In the genomic region with DNA sequence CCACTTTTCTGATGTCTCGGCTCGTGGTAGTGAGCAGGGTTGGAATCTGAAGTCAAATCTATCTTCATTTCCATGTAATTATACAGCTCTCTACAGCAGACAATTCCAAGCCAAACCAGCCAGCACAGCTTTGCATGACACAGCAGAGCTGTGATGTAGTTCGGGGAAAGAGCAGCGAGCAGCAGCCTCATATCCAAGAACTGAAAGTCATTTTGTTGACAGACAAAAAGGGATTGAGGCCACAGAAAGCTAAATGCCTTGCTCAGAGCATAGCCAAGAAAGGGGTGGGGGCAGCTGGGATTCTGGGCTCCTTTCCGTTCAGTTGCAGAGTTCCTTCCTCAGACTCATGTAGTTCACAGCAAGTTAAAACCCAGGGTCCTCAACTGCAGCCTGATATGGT, we compare ENCODE assay signal across 13 cellular contexts. TPM values are rescaled to one million over a fixed set of nuclear protein-coding genes. Genes with fewer than 3 reads are reported as not detected.
A peak's percentile ranks its signal among the peaks of the same experiment; 100 is the strongest.
DNase-seq lines count a peak whose midpoint lies in the region; ATAC-seq lines count a peak whose summit lies in the region.
"Had no signal": no experiment of that assay in that cellular context is flagged by ENCODE, and none has a peak within 500 bp of the region (broad histone marks: within the 10 kb centered on the region; RNA-seq: fewer than 3 reads in every experiment).

No MANE protein-coding gene starts in this region.

- peaks cover 86% of the 10 kb centered on the region for H3K36me3 Mint-ChIP-seq in activated T-helper 2 cell treated with anti-CD3 and anti-CD28 coated beads, Interferon-gamma antibody, Interleukin-2, Interleukin-4, amounts not matched to agents 10 μg/mL and 5 μg/mL and 100 μg/mL, durations not matched to agents 14 hours and 24 hours and 36 hours (ENCODE audit: low read depth)

- H3K27ac Mint-ChIP-seq in activated T-helper 2 cell treated with anti-CD3 and anti-CD28 coated beads, Interferon-gamma antibody, Interleukin-2, Interleukin-4, amounts not matched to agents 10 μg/mL and 5 μg/mL and 100 μg/mL, durations not matched to agents 14 hours and 24 hours and 36 hours = peak overlapping the region; percentile 22

- intact Hi-C loops in activated T-helper 2 cell treated with anti-CD3 and anti-CD28 coated beads, Interferon-gamma antibody, Interleukin-2, Interleukin-4, amounts not matched to agents 10 μg/mL and 5 μg/mL and 100 μg/mL, durations not matched to agents 14 hours and 24 hours and 36 hours (cut with micrococcal nuclease) = loop anchor here (2.0 to 5.0 kb wide), 3 partner anchors 13 to 1912 kb away; no protein-coding TSS in a partner anchor
- intact Hi-C loops in left ventricle myocardium superior (cut with micrococcal nuclease) = loop anchor here (5.0 to 10.0 kb wide), 2 partner anchors 79 to 157 kb away; no protein-coding TSS in a partner anchor

- H3K4me1 Mint-ChIP-seq in activated T-helper 2 cell treated with anti-CD3 and anti-CD28 coated beads, Interferon-gamma antibody, Interleukin-2, Interleukin-4, amounts not matched to agents 10 μg/mL and 5 μg/mL and 100 μg/mL, durations not matched to agents 14 hours and 24 hours and 36 hours (ENCODE audit: low read depth) = peaks cover 80% of the 10 kb centered on the region

- H3K36me3 ChIP-seq in KOPT-K1 (ENCODE audit: insufficient read depth, low read length) = peaks cover 99% of the 10 kb centered on the region
- H3K36me3 ChIP-seq: ascending aorta had no signal

- H3K9me3 ChIP-seq in KOPT-K1 (ENCODE audit: insufficient read depth, low read length, poor library complexity, severe bottlenecking) = no peaks in the 10 kb centered on the region
- H3K9me3 ChIP-seq: ascending aorta had no signal

- no peaks in the 10 kb centered on the region for H3K27me3 Mint-ChIP-seq in activated T-helper 2 cell treated with anti-CD3 and anti-CD28 coated beads, Interferon-gamma antibody, Interleukin-2, Interleukin-4, amounts not matched to agents 10 μg/mL and 5 μg/mL and 100 μg/mL, durations not matched to agents 14 hours and 24 hours and 36 hours (ENCODE audit: low read depth)

- H3K27ac ChIP-seq in KOPT-K1 (ENCODE audit: low read depth, low read length, poor library complexity, severe bottlenecking) = peak overlapping the region; percentile 60
- H3K27ac ChIP-seq: ascending aorta had no signal

- no peaks in the 10 kb centered on the region for H3K9me3 Mint-ChIP-seq in activated T-helper 2 cell treated with anti-CD3 and anti-CD28 coated beads, Interferon-gamma antibody, Interleukin-2, Interleukin-4, amounts not matched to agents 10 μg/mL and 5 μg/mL and 100 μg/mL, durations not matched to agents 14 hours and 24 hours and 36 hours

- no peak for DNase-seq in activated T-helper 2 cell treated with anti-CD3 and anti-CD28 coated beads, Interferon-gamma antibody, Interleukin-2, Interleukin-4, amounts not matched to agents 10 μg/mL and 5 μg/mL and 100 μg/mL, durations not matched to agents 14 hours and 24 hours and 36 hours (ENCODE audit: low spot score)
- DNase-seq in left ventricle myocardium superior (peak; percentile 54), putamen (ENCODE audit: low spot score) (peak; percentile 92), T-helper 1 cell (no peak), SKM-1 treated with dmso at 0.1 percent for 144 hours (lab: John Stamatoyannopoulos, UW; ENCODE audit: unreplicated experiment) (no peak), activated gamma-delta T cell (lab: John Stamatoyannopoulos, UW) (no peak)
- DNase-seq: DMS153; stimulated activated CD8-positive, alpha-beta memory T cell treated with anti-CD3 and anti-CD28 coated beads, Interleukin-4, amount 100 ng/mL, for 48 hours; T-helper 9 cell had no signal

- no peak overlapping the region for H3K4me3 Mint-ChIP-seq in activated T-helper 2 cell treated with anti-CD3 and anti-CD28 coated beads, Interferon-gamma antibody, Interleukin-2, Interleukin-4, amounts not matched to agents 10 μg/mL and 5 μg/mL and 100 μg/mL, durations not matched to agents 14 hours and 24 hours and 36 hours (ENCODE audit: low read depth)

- peak; percentile 81 for ATAC-seq in left ventricle myocardium superior
- no peak for ATAC-seq in GM21786 (IDR thresholded peaks at IDR 0.05; ENCODE audit: unreplicated experiment)

RNA-seq across cellular contexts. Expression of a gene that starts 32.0 kb away (rescaled TPM):
- 239 and 254 TPM in 2 replicates for total RNA-seq in activated T-helper 2 cell treated with anti-CD3 and anti-CD28 coated beads, Interferon-gamma antibody, Interleukin-2, Interleukin-4, amounts not matched to agents 10 μg/mL and 5 μg/mL and 100 μg/mL, durations not matched to agents 14 hours and 24 hours and 36 hours
- 7.1 TPM for total RNA-seq in left ventricle myocardium superior
- total RNA-seq: pulmonary artery endothelial cell had no signal

RNA-seq across cellular contexts. Expression of a gene that starts 32.7 kb away (rescaled TPM):
- total RNA-seq in activated T-helper 2 cell treated with anti-CD3 and anti-CD28 coated beads, Interferon-gamma antibody, Interleukin-2, Interleukin-4, amounts not matched to agents 10 μg/mL and 5 μg/mL and 100 μg/mL, durations not matched to agents 14 hours and 24 hours and 36 hours = not detected in 2 replicates
- total RNA-seq in left ventricle myocardium superior = not detected
- total RNA-seq: ascending aorta, pulmonary artery endothelial cell had no signal

Comparison
In these comparisons a context has a peak if more than half of its experiments do, and no peak if none do; other contexts are left out.
1. DNase-seq: peak in left ventricle myocardium superior (single experiment) and putamen (single experiment); none in activated T-helper 2 cell treated with anti-CD3 and anti-CD28 coated beads, Interferon-gamma antibody, Interleukin-2, Interleukin-4, amounts not matched to agents 10 μg/mL and 5 μg/mL and 100 μg/mL, durations not matched to agents 14 hours and 24 hours and 36 hours (single experiment), T-helper 1 cell (0 of 5), SKM-1 treated with dmso at 0.1 percent for 144 hours (single experiment) and activated gamma-delta T cell (single experiment).
2. RNA of a gene that starts 32.0 kb away (total RNA-seq): 239 to 254 TPM in activated T-helper 2 cell treated with anti-CD3 and anti-CD28 coated beads, Interferon-gamma antibody, Interleukin-2, Interleukin-4, amounts not matched to agents 10 μg/mL and 5 μg/mL and 100 μg/mL, durations not matched to agents 14 hours and 24 hours and 36 hours; 7.1 TPM in left ventricle myocardium superior (single experiment); every median in the first group is over 10 times any median in the second.